ENCODE assay signal across 8 cellular contexts in genomic region chr6:14743465-14744211, GRCh38.
DNase-seq lines count a peak whose midpoint lies in the region; ATAC-seq, FAIRE-seq and TF ChIP-seq lines count a peak whose summit lies in the region.

No MANE protein-coding gene starts in this region.

- H3K36me3 ChIP-seq in HepG2 (replicated peaks in 1 of 2; ENCODE audit: control insufficient read depth in 1 of 2, insufficient read depth in 2 of 2, low read length in 2 of 2), result no peaks in the 10 kb centered on the region

- no peak for TF ChIP-seq RAD21 in HepG2 (CRISPR knock-in tag; IDR thresholded peaks at IDR 0.05)

- H3K4me3 ChIP-seq in HepG2 (replicated peaks in 1 of 3; ENCODE audit: insufficient read depth in 1 of 3, low read depth in 2 of 3, low read length in 3 of 3), result no peak overlapping the region

- CTCF ChIA-PET in HepG2 (lab: Yijun Ruan, JAX; ENCODE audit: low intra/inter-chr PET ratio, low total read pairs), result no interaction called here

- no TSS peak for BruUV-seq in HepG2 (replicated peaks; lab: Mats Ljungman, UMichigan)

- H4K20me1 ChIP-seq in HepG2 (ENCODE audit: insufficient read depth, low read length), result no peaks in the 10 kb centered on the region

- peak; percentile 96 for DNase-seq in GM04504 (ENCODE audit: low read depth)
- DNase-seq in SIG-M5 (lab: John Stamatoyannopoulos, UW), result peak; percentile 52
- DNase-seq in activated naive CD8-positive, alpha-beta T cell treated with anti-CD3 and anti-CD28 coated beads, Interleukin-2, amount 50 U/mL, for 16 hours (ENCODE audit: low read depth, low spot score), result peak; percentile 68
- peak; percentile 21 for DNase-seq in HepG2 (ENCODE audit: low spot score)
- peak; percentile 68 for DNase-seq in stimulated activated CD8-positive, alpha-beta memory T cell treated with anti-CD3 and anti-CD28 coated beads, Interleukin-4, amount 100 ng/mL, for 24 hours (ENCODE audit: low read depth)
- DNase-seq in GM13977 (ENCODE audit: low spot score), result no peak
- no peak for DNase-seq in mesenteric fat pad (ENCODE audit: low spot score)

- intact Hi-C loops in HepG2 (cut with micrococcal nuclease; ENCODE audit: unreplicated experiment), result no loop called here

- H3K4me1 ChIP-seq in HepG2 (ENCODE audit: insufficient read depth, low read length), result 0 out of 2 replicates have a peak, but pooled peaks cover 9% of the 10 kb centered on the region

- no peak overlapping the region for H3K9ac ChIP-seq in HepG2 (ENCODE audit: insufficient read depth, low read depth, low read length)

- no peak for FAIRE-seq in HepG2 (lab: Jason Lieb, UNC)

- peak in 1 of 2 experiments; percentile 20; a peak in 1 of 4 replicates for TF ChIP-seq EP300 in HepG2 (IDR thresholded peaks at IDR 0.05; ENCODE audit: low read depth in 2 of 2, low read length in 2 of 2)
- no peak for TF ChIP-seq EP300 in HepG2 (CRISPR knock-in tag; IDR thresholded peaks at IDR 0.05; ENCODE audit: borderline replicate concordance)

- no peaks in the 10 kb centered on the region for H3K9me3 ChIP-seq in HepG2 (ENCODE audit: low read length)

- TF ChIP-seq CTCF in HepG2 (CRISPR knock-in tag; IDR thresholded peaks at IDR 0.05) (no peak), GM13977 (IDR thresholded peaks at IDR 0.05; ENCODE audit: extremely low read depth, insufficient read depth, missing control alignments) (no peak)

- no peak overlapping the region for H3K27ac ChIP-seq in HepG2 (ENCODE audit: extremely low read length, insufficient read depth, low read length)

- in situ Hi-C loops in HepG2 (cut with HindIII; ENCODE audit: extremely low pct_ligation_motif_present, low pct_unique_long_range_greater_than_20kb) (no loop called here), GM13977 (cut with MboI; ENCODE audit: low pct_unique_long_range_greater_than_20kb, low sequenced_read_pairs, unreplicated experiment) (no loop called here)

- H3K27me3 ChIP-seq in HepG2 (ENCODE audit: control insufficient read depth in 1 of 2, insufficient read depth in 2 of 2, low read length in 2 of 2), result 0 out of 5 replicates have a peak, but pooled peaks cover 0 to 3% of the 10 kb centered on the region in 2 experiments

- no peak for TF ChIP-seq POLR2A in HepG2 (IDR thresholded peaks at IDR 0.05; ENCODE audit: insufficient read depth in 1 of 2, low read depth in 2 of 2, low read length in 2 of 2)

- no peak overlapping the region for H2AFZ ChIP-seq in HepG2 (ENCODE audit: low read length)

- WGBS in HepG2 (ENCODE audit: low lambda C conversion rate), result 14% methylated on average over 7 of the region's 7 CpGs

- H3K79me2 ChIP-seq in HepG2 (ENCODE audit: insufficient read depth, low read length), result no peaks in the 10 kb centered on the region

- POLR2A ChIA-PET in HepG2 (lab: Yijun Ruan, JAX), result no interaction called here

- H3K4me2 ChIP-seq in HepG2 (ENCODE audit: low read depth, low read length), result no peak overlapping the region

- peak; percentile 29; the same call in 1 of the 3 replicates for ATAC-seq in HepG2
- ATAC-seq in GM19324 (IDR thresholded peaks at IDR 0.05; ENCODE audit: low FRiP score, unreplicated experiment), result no peak

TF ChIP-seq in HepG2, 621 proteins besides CTCF, POLR2A, EP300 and RAD21:
- TF ChIP-seq BHLHE40 (IDR thresholded peaks at IDR 0.05; ENCODE audit: low read length) (no peak), FOSL2 (CRISPR knock-in tag; IDR thresholded peaks at IDR 0.05) (peak; percentile 89)

Comparison
In these comparisons a context has a peak if more than half of its experiments do, and no peak if none do; other contexts are left out.
1. DNase-seq: peak in GM04504 (single experiment), SIG-M5 (single experiment), activated naive CD8-positive, alpha-beta T cell treated with anti-CD3 and anti-CD28 coated beads, Interleukin-2, amount 50 U/mL, for 16 hours (single experiment), HepG2 (single experiment) and stimulated activated CD8-positive, alpha-beta memory T cell treated with anti-CD3 and anti-CD28 coated beads, Interleukin-4, amount 100 ng/mL, for 24 hours (single experiment); none in GM13977 (single experiment) and mesenteric fat pad (single experiment).